11 cellular contexts compared by ENCODE assay signal in the genomic region with DNA sequence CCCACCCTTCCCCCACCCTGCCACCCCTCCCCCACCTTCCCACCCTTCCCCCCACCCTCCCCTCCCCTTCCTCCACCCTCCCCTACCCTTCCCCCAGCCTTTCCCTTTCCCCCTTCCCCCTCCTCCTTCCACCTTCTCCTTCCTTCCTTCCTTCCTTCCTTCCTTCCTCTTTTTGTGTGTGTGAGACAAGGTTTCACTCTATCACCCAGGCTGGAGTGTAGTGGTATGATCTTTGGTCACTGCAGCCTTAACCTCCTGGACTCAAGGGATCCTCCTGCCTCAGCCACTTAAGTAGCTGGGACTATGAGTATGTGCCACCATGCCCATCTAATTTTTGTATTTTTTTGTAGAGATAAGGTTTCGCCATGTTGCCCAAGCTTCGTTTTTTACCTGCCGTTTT. TPM values are rescaled to one million over a fixed set of nuclear protein-coding genes. Genes with fewer than 3 reads are reported as not detected.
DNase-seq lines count a peak whose midpoint lies in the region; ATAC-seq and TF ChIP-seq lines count a peak whose summit lies in the region.
"Had no signal": no experiment of that assay in that cellular context is flagged by ENCODE, and none has a peak within 500 bp of the region (broad histone marks: within the 10 kb centered on the region; RNA-seq: fewer than 3 reads in every experiment).

No MANE protein-coding gene starts in this region.

- no peak for TF ChIP-seq EP300 in sigmoid colon (IDR thresholded peaks at IDR 0.05)

- WGBS in sigmoid colon, 2 donors: 60 to 83% methylated on average over 3 of the region's 3 CpGs

- TF ChIP-seq POLR2A in Peyer's patch (IDR thresholded peaks at IDR 0.05) (no peak), sigmoid colon (IDR thresholded peaks at IDR 0.05) (no peak)

- no peak for ATAC-seq in GM21576 (IDR thresholded peaks at IDR 0.05; ENCODE audit: unreplicated experiment)

- H3K9me3 ChIP-seq in Peyer's patch: no peaks in the 10 kb centered on the region
- H3K9me3 ChIP-seq in sigmoid colon: no peaks in the 10 kb centered on the region

- H3K27ac Mint-ChIP-seq in endothelial cell (ENCODE audit: unreplicated experiment): peak overlapping the region; percentile 83

- DNase-seq in GM12865 (ENCODE audit: low read depth): peak; percentile 11
- no peak for DNase-seq in Peyer's patch
- no peak for DNase-seq in endothelial cell (ENCODE audit: low spot score)
- DNase-seq in sigmoid colon: no peak
- no peak for DNase-seq in epidermal melanocyte (ENCODE audit: insufficient read length, low spot score)
- DNase-seq in A172 (ENCODE audit: low spot score): no peak
- no peak for DNase-seq in DMS153 treated with DMSO at 0.1 percent for 48 hours (lab: John Stamatoyannopoulos, UW; ENCODE audit: unreplicated experiment)
- DNase-seq: NCI-H1436 treated with DMSO at 0.1 percent for 48 hours, RPMI8226 had no signal

- H3K4me3 ChIP-seq in GM12865 (ENCODE audit: low read depth, low read length) (no peak overlapping the region), Peyer's patch (no peak overlapping the region), sigmoid colon (no peak overlapping the region)

- intact Hi-C loops in sigmoid colon (cut with DNase I): loop anchor here (2.0 to 5.0 kb wide), 3 partner anchors 19 to 60 kb away; a partner anchor contains a TSS

- no peak overlapping the region for H3K4me3 Mint-ChIP-seq in endothelial cell (ENCODE audit: unreplicated experiment)

- H3K27ac ChIP-seq in Peyer's patch (peak overlapping the region in 3 of 4 donors; percentile 11 to 56 (median 31)), sigmoid colon (peak overlapping the region; percentile 79 to 90 (median 86))

- peaks cover 2% of the 10 kb centered on the region for H3K27me3 Mint-ChIP-seq in endothelial cell (ENCODE audit: unreplicated experiment)

- peaks cover 26% of the 10 kb centered on the region for H3K36me3 Mint-ChIP-seq in endothelial cell (ENCODE audit: low read depth, unreplicated experiment)

- H3K4me1 Mint-ChIP-seq in endothelial cell (ENCODE audit: unreplicated experiment): peaks cover 41% of the 10 kb centered on the region

- peaks cover 0 to 36% (median 0%) of the 10 kb centered on the region in 3 donors for H3K36me3 ChIP-seq in Peyer's patch
- H3K36me3 ChIP-seq in sigmoid colon: peaks cover 6 to 30% (median 12%) of the 10 kb centered on the region in 4 donors

- peaks cover 0 to 39% (median 1%) of the 10 kb centered on the region in 4 donors for H3K4me1 ChIP-seq in Peyer's patch
- peaks cover 0 to 76% (median 66%) of the 10 kb centered on the region in 4 donors for H3K4me1 ChIP-seq in sigmoid colon

- H3K9me3 Mint-ChIP-seq in endothelial cell (ENCODE audit: unreplicated experiment): no peaks in the 10 kb centered on the region

- H3K27me3 ChIP-seq in Peyer's patch (no peaks in the 10 kb centered on the region), sigmoid colon (no peaks in the 10 kb centered on the region)

- TF ChIP-seq CTCF in GM12865 (IDR thresholded peaks at IDR 0.05; ENCODE audit: insufficient read depth, low read depth, low read length, missing control alignments) (no peak), Peyer's patch (IDR thresholded peaks at IDR 0.05) (no peak), endothelial cell (IDR thresholded peaks at IDR 0.05; ENCODE audit: unreplicated experiment) (no peak), sigmoid colon (IDR thresholded peaks at IDR 0.05) (no peak)

RNA-seq across cellular contexts. Expression of a gene that starts 35.2 kb away (rescaled TPM):
- not detected for total RNA-seq in Peyer's patch
- not detected for total RNA-seq in endothelial cell (ENCODE audit: unreplicated experiment)
- total RNA-seq in sigmoid colon: not detected
- polyA plus RNA-seq in sigmoid colon: 1 to 10 TPM in 1 of 3 donors, under 1 TPM in 1, not detected in 1; 0.92 to 3.0 TPM
- total RNA-seq in A172 (2014; rRNA removed; shearing (Covaris generic)): not detected in 2 replicates
- total RNA-seq: fibroblast of lung had no signal
- polyA plus RNA-seq: fibroblast of lung had no signal

RNA-seq across cellular contexts. Expression of a gene that starts 52.1 kb away (rescaled TPM):
- total RNA-seq in Peyer's patch: 10 to 100 TPM; 19.6 to 51.2 (median 37.1) TPM
- total RNA-seq in endothelial cell (ENCODE audit: unreplicated experiment): 10.7 TPM
- total RNA-seq in sigmoid colon: 10 to 100 TPM; 27.0 to 52.1 (median 38.2) TPM
- polyA plus RNA-seq in sigmoid colon: 10 to 100 TPM; 27.4 to 46.0 (median 31.8) TPM
- total RNA-seq in A172 (2014; rRNA removed; shearing (Covaris generic)): 18.9 and 21.9 TPM in 2 replicates

RNA-seq across cellular contexts. Expression of a gene that starts 58.2 kb away (rescaled TPM):
- 10 to 100 TPM; 38.0 to 78.3 (median 65.8) TPM for total RNA-seq in Peyer's patch
- 49.4 TPM for total RNA-seq in endothelial cell (ENCODE audit: unreplicated experiment)
- total RNA-seq in sigmoid colon: 100 to 1,000 TPM in 2 of 4 donors, 10 to 100 TPM in 2; 83.8 to 148 (median 115) TPM
- polyA plus RNA-seq in sigmoid colon: 10 to 100 TPM; 22.9 to 39.3 (median 25.8) TPM
- total RNA-seq in A172 (2014; rRNA removed; shearing (Covaris generic)): 19.1 and 26.4 TPM in 2 replicates
